Comparison of ENCODE assay signal across 13 cellular contexts in genomic region chr2:58923869-58924268, GRCh38.
DNase-seq lines count a peak whose midpoint lies in the region; ATAC-seq and TF ChIP-seq lines count a peak whose summit lies in the region.
"Had no signal": no experiment of that assay in that cellular context is flagged by ENCODE, and none has a peak within 500 bp of the region (broad histone marks: within the 10 kb centered on the region; RNA-seq: fewer than 3 reads in every experiment).

No MANE protein-coding gene starts in this region.

- TF ChIP-seq CTCF in fibroblast of lung (conservative IDR thresholded peaks at IDR 0.05 in 1 of 2, IDR thresholded peaks at IDR 0.05 in 1 of 2; ENCODE audit: low read depth in 1 of 2, low read length in 2 of 2) (no peak), smooth muscle cell (IDR thresholded peaks at IDR 0.05; ENCODE audit: borderline replicate concordance, insufficient read depth, poor library complexity, severe bottlenecking) (no peak)

- no peaks in the 10 kb centered on the region for H3F3A ChIP-seq in smooth muscle cell (ENCODE audit: low read depth)

- H3K36me3 ChIP-seq in fibroblast of lung (ENCODE audit: control insufficient read depth, insufficient read depth, low read length), result no peaks in the 10 kb centered on the region
- no peaks in the 10 kb centered on the region for H3K36me3 ChIP-seq in smooth muscle cell (ENCODE audit: low read depth)
- H3K36me3 ChIP-seq: thoracic aorta had no signal

- H3K4me1 ChIP-seq in fibroblast of lung (ENCODE audit: control insufficient read depth, extremely low read depth, insufficient read depth, low read length), result no peaks in the 10 kb centered on the region
- H3K4me1 ChIP-seq in smooth muscle cell (ENCODE audit: low read depth), result peaks cover 7% of the 10 kb centered on the region

- no peak overlapping the region for H3K27ac ChIP-seq in fibroblast of lung (ENCODE audit: insufficient read depth, low read length)
- H3K27ac ChIP-seq in smooth muscle cell (ENCODE audit: low read depth), result peak overlapping the region; percentile 68
- H3K27ac ChIP-seq: thoracic aorta had no signal

- H3K9me3 ChIP-seq in fibroblast of lung (ENCODE audit: control insufficient read depth, insufficient read depth, low read depth, low read length), result no peaks in the 10 kb centered on the region
- H3K9me3 ChIP-seq in smooth muscle cell (replicated peaks; ENCODE audit: low read depth), result no peaks in the 10 kb centered on the region
- H3K9me3 ChIP-seq: thoracic aorta had no signal

- H3K4me3 ChIP-seq in fibroblast of lung (replicated peaks in 1 of 4; ENCODE audit: control extremely low read depth in 1 of 4, insufficient read depth in 1 of 4, low read depth in 3 of 4, low read length in 4 of 4) (no peak overlapping the region), smooth muscle cell (no peak overlapping the region)
- H3K4me3 ChIP-seq: thoracic aorta had no signal

- no peaks in the 10 kb centered on the region for H3K27me3 ChIP-seq in fibroblast of lung (ENCODE audit: control insufficient read depth, insufficient read depth, low read length)
- no peaks in the 10 kb centered on the region for H3K27me3 ChIP-seq in smooth muscle cell (ENCODE audit: low read depth)

- H3K4me2 ChIP-seq in fibroblast of lung (ENCODE audit: extremely low read depth, insufficient read depth, low read length) (no peak overlapping the region), smooth muscle cell (no peak overlapping the region)

- DNase-seq in GM03348 (ENCODE audit: low spot score), result peak; percentile 59
- peak; percentile 12 for DNase-seq in NCI-H345 treated with DMSO at 0.1 percent for 48 hours (lab: John Stamatoyannopoulos, UW; ENCODE audit: unreplicated experiment)
- peak; percentile 21 to 95 for DNase-seq in fibroblast of lung (ENCODE audit: low read depth in 2 of 2)
- no peak for DNase-seq in smooth muscle cell (lab: John Stamatoyannopoulos, UW; ENCODE audit: unreplicated experiment)
- no peak for DNase-seq in activated naive CD8-positive, alpha-beta T cell treated with anti-CD3 and anti-CD28 coated beads for 36 hours
- no peak for DNase-seq in SHP77 (lab: John Stamatoyannopoulos, UW)
- DNase-seq: activated CD4-positive, alpha-beta T cell treated with anti-CD3 and anti-CD28 coated beads for 36 hours; activated T-cell treated with anti-CD3 and anti-CD28 coated beads, Interleukin-2, amount 50 U/mL, for 4 hours; NCI-H2227 treated with DMSO at 0.1 percent for 48 hours; nucleus accumbens; SW 1271 had no signal

- 7% methylated on average over 1 of the region's 1 CpG for WGBS in smooth muscle cell (ENCODE audit: low lambda C conversion rate)

- H3K9ac ChIP-seq in fibroblast of lung (ENCODE audit: insufficient read depth, low read length) (no peak overlapping the region), smooth muscle cell (ENCODE audit: low read depth) (no peak overlapping the region)

- no peaks in the 10 kb centered on the region for H3K4me1 Mint-ChIP-seq in activated naive CD8-positive, alpha-beta T cell treated with anti-CD3 and anti-CD28 coated beads for 36 hours
- H3K4me1 Mint-ChIP-seq: activated CD4-positive, alpha-beta T cell treated with anti-CD3 and anti-CD28 coated beads for 36 hours had no signal

- H3K4me3 Mint-ChIP-seq in activated naive CD8-positive, alpha-beta T cell treated with anti-CD3 and anti-CD28 coated beads for 36 hours, result no peak overlapping the region
- H3K4me3 Mint-ChIP-seq: activated CD4-positive, alpha-beta T cell treated with anti-CD3 and anti-CD28 coated beads for 36 hours; activated T-cell treated with anti-CD3 and anti-CD28 coated beads, Interleukin-2, amount 50 U/mL, for 4 hours had no signal

- H4K20me1 ChIP-seq in fibroblast of lung (ENCODE audit: control insufficient read depth, extremely low read depth, insufficient read depth, low read length), result no peaks in the 10 kb centered on the region
- no peaks in the 10 kb centered on the region for H4K20me1 ChIP-seq in smooth muscle cell (ENCODE audit: low read depth)

- ATAC-seq in HG02588 (IDR thresholded peaks at IDR 0.05; ENCODE audit: unreplicated experiment), result no peak
- ATAC-seq: activated CD4-positive, alpha-beta T cell treated with anti-CD3 and anti-CD28 coated beads for 36 hours; activated T-cell treated with anti-CD3 and anti-CD28 coated beads, Interleukin-2, amount 50 U/mL, for 4 hours had no signal

- H3K27ac Mint-ChIP-seq in activated naive CD8-positive, alpha-beta T cell treated with anti-CD3 and anti-CD28 coated beads for 36 hours, result no peak overlapping the region
- H3K27ac Mint-ChIP-seq: activated CD4-positive, alpha-beta T cell treated with anti-CD3 and anti-CD28 coated beads for 36 hours had no signal

- no peaks in the 10 kb centered on the region for H3K27me3 Mint-ChIP-seq in activated naive CD8-positive, alpha-beta T cell treated with anti-CD3 and anti-CD28 coated beads for 36 hours
- H3K27me3 Mint-ChIP-seq: activated CD4-positive, alpha-beta T cell treated with anti-CD3 and anti-CD28 coated beads for 36 hours had no signal

- no peaks in the 10 kb centered on the region for H3K36me3 Mint-ChIP-seq in activated naive CD8-positive, alpha-beta T cell treated with anti-CD3 and anti-CD28 coated beads for 36 hours

- no peaks in the 10 kb centered on the region for H3K9me3 Mint-ChIP-seq in activated naive CD8-positive, alpha-beta T cell treated with anti-CD3 and anti-CD28 coated beads for 36 hours
- H3K9me3 Mint-ChIP-seq: activated T-cell treated with anti-CD3 and anti-CD28 coated beads, Interleukin-2, amount 50 U/mL, for 4 hours had no signal

- H3K79me2 ChIP-seq in fibroblast of lung (ENCODE audit: control insufficient read depth, insufficient read depth, low read length) (no peaks in the 10 kb centered on the region), smooth muscle cell (ENCODE audit: low read depth) (no peaks in the 10 kb centered on the region)

- H2AFZ ChIP-seq in fibroblast of lung (ENCODE audit: low read length) (no peak overlapping the region), smooth muscle cell (ENCODE audit: low read depth) (no peak overlapping the region)

Comparison
In these comparisons a context has a peak if more than half of its experiments do, and no peak if none do; other contexts are left out.
1. DNase-seq: peak in GM03348 (single experiment), NCI-H345 treated with DMSO at 0.1 percent for 48 hours (single experiment) and fibroblast of lung (2 of 2); none in smooth muscle cell (single experiment), activated naive CD8-positive, alpha-beta T cell treated with anti-CD3 and anti-CD28 coated beads for 36 hours (single experiment) and SHP77 (0 of 2).